In the genomic region with DNA sequence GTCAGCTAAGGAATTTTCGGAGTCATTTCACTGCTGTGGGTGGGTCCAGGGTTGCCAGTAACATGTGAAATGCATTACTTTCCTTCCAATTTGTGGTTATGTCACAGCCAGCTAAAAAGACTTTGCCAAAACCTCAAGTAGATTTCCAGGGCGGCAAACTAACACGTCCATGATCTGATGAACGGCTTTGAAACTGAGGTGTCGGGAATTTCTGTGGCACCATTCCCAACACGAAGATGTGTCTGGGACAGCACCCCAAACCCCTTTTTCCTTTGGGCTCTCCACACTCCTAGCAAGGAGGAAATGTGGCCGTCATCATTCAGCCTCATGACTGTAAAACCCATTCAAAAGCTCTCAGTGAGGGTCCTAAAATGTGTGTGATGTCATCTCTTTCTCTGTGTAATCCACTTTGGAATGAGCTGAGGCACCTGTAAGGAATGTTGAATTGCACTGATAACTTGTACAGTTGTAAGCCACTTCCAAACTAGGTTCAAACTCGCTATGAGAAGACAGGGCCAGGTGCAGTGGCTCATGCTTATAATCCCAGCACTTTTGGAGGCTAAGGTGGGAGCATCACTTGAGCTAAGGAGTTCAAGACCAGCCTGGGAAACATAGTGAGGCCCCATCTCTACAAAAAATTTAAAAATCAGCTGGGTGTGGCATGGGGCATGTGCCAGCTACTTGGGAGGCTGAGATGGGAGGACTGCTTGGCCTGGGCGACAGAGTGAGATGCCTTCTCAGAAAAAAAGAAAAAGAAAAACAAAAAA, we compare ENCODE assay signal across 15 cellular contexts.
DNase-seq lines count a peak whose midpoint lies in the region; FAIRE-seq and TF ChIP-seq lines count a peak whose summit lies in the region.
"Had no signal": no experiment of that assay in that cellular context is flagged by ENCODE, and none has a peak within 500 bp of the region (broad histone marks: within the 10 kb centered on the region; RNA-seq: fewer than 3 reads in every experiment).

No MANE protein-coding gene starts in this region.

- no peak overlapping the region for H3K9ac ChIP-seq in fibroblast of lung (ENCODE audit: insufficient read depth, low read length)

- no peaks in the 10 kb centered on the region for H3K9me3 ChIP-seq in fibroblast of lung (ENCODE audit: control insufficient read depth, insufficient read depth, low read depth, low read length)
- no peaks in the 10 kb centered on the region for H3K9me3 ChIP-seq in Peyer's patch

- TF ChIP-seq POLR2A in Peyer's patch (IDR thresholded peaks at IDR 0.05): no peak

- no peaks in the 10 kb centered on the region for H4K20me1 ChIP-seq in fibroblast of lung (ENCODE audit: control insufficient read depth, extremely low read depth, insufficient read depth, low read length)

- no peak overlapping the region for H3K4me2 ChIP-seq in fibroblast of lung (ENCODE audit: extremely low read depth, insufficient read depth, low read length)

- H2AFZ ChIP-seq in fibroblast of lung (ENCODE audit: low read length): no peak overlapping the region

- no peak for TF ChIP-seq CTCF in fibroblast of lung (conservative IDR thresholded peaks at IDR 0.05 in 1 of 2, IDR thresholded peaks at IDR 0.05 in 1 of 2; ENCODE audit: low read depth in 1 of 2, low read length in 2 of 2)
- no peak for TF ChIP-seq CTCF in retinal pigment epithelial cell (conservative IDR thresholded peaks at IDR 0.05; ENCODE audit: low read depth, low read length)
- no peak for TF ChIP-seq CTCF in Peyer's patch (IDR thresholded peaks at IDR 0.05)

- H3K79me2 ChIP-seq in fibroblast of lung (ENCODE audit: control insufficient read depth, insufficient read depth, low read length): no peaks in the 10 kb centered on the region

- peaks cover 6% of the 10 kb centered on the region for H3K4me1 ChIP-seq in fibroblast of lung (ENCODE audit: control insufficient read depth, extremely low read depth, insufficient read depth, low read length)
- no peaks in the 10 kb centered on the region for H3K4me1 ChIP-seq in Peyer's patch

- H3K27ac ChIP-seq in fibroblast of lung (ENCODE audit: insufficient read depth, low read length) (peak overlapping the region; percentile 9), Peyer's patch (no peak overlapping the region)

- H3K27me3 ChIP-seq in fibroblast of lung (ENCODE audit: control insufficient read depth, insufficient read depth, low read length) (no peaks in the 10 kb centered on the region), Peyer's patch (no peaks in the 10 kb centered on the region)

- H3K4me3 ChIP-seq in fibroblast of lung (replicated peaks in 1 of 4; ENCODE audit: control extremely low read depth in 1 of 4, insufficient read depth in 1 of 4, low read depth in 3 of 4, low read length in 4 of 4): no peak overlapping the region
- H3K4me3 ChIP-seq in retinal pigment epithelial cell (ENCODE audit: low read length): no peak overlapping the region
- H3K4me3 ChIP-seq in Peyer's patch: no peak overlapping the region

- FAIRE-seq in RCC 7860 (lab: Jason Lieb, UNC): peak; percentile 95

- DNase-seq in GM03348 (ENCODE audit: low spot score) (peak; percentile 74), RCC 7860 (ENCODE audit: low spot score) (peak; percentile 97), fibroblast of lung (ENCODE audit: low read depth in 2 of 2) (peak in 1 of 2 donors; percentile 98), retinal pigment epithelial cell (ENCODE audit: low read depth) (peak; percentile 92), NCI-H345 (lab: John Stamatoyannopoulos, UW) (no peak), nucleus accumbens (lab: John Stamatoyannopoulos, UW) (no peak), Peyer's patch (no peak), RPMI8226 (no peak)
- DNase-seq: activated CD4-positive, alpha-beta T cell treated with anti-CD3 and anti-CD28 coated beads, Interleukin-2, amount 50 U/mL, for 1 hour; aorta; effector memory CD8-positive, alpha-beta T cell; glutamatergic neuron; NCI-H1417; right cardiac atrium; T-helper 17 cell had no signal

- H3K36me3 ChIP-seq in fibroblast of lung (ENCODE audit: control insufficient read depth, insufficient read depth, low read length): no peaks in the 10 kb centered on the region
- no peaks in the 10 kb centered on the region for H3K36me3 ChIP-seq in Peyer's patch

Comparison
In these comparisons a context has a peak if more than half of its experiments do, and no peak if none do; other contexts are left out.
1. DNase-seq: peak in GM03348 (single experiment), RCC 7860 (single experiment) and retinal pigment epithelial cell (single experiment); none in NCI-H345 (single experiment), nucleus accumbens (0 of 56), Peyer's patch (0 of 3) and RPMI8226 (single experiment).